11 cellular contexts compared by ENCODE assay signal in the genomic region with DNA sequence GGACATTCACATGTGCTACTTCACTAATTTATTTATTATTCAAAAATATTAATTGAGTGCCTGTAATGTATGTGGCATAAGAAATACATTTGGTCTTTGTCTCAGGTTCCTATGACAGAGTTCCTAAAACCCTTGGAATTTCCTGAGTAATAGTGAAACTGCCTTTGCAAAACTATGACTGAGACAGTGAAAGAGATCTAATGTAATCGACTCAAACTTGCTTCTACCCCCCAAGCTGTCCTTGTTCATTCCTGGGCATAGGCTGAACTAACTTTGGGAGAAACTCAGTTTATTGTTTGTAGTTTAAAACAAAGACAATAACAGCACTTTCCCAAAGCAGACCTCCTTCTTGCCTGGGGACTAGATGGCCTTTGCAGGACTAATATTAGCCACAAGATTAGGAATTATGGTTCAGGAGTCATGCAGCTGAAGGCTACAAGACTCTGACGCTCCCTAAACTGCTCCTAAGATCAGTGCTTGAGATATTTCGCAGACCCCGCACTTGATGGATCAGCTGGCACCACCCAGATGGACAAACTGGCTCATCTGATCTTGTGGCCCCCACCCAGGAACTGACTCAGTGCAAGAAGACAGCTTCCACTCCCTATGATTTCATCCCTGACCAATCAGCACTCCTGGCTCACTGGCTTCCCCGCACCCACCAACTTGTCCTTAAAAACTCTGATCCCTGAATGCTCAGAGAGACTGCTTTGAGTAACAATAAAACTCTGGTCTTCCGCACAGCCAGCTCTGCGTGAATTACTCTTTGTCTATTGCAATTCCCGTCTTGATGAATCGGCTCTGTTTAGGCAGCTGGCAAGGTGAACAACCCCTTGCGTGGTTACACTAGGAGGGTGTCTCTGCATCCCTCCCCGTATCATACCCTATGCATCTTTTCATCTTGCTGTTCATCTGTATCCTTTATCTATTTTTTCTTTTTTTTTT. TPM values are rescaled to one million over a fixed set of nuclear protein-coding genes. Genes with fewer than 3 reads are reported as not detected.
DNase-seq lines count a peak whose midpoint lies in the region; ATAC-seq, FAIRE-seq and TF ChIP-seq lines count a peak whose summit lies in the region.
"Had no signal": no experiment of that assay in that cellular context is flagged by ENCODE, and none has a peak within 500 bp of the region (broad histone marks: within the 10 kb centered on the region; RNA-seq: fewer than 3 reads in every experiment).

No MANE protein-coding gene starts in this region.

- CTCF ChIA-PET in AG04449 (lab: Yijun Ruan, JAX): interaction anchor here (1.2 to 2.3 kb wide), 2 partner anchors 9 to 51 kb away, joined by 3 to 7 read pairs; no protein-coding TSS in a partner anchor
- CTCF ChIA-PET in RWPE1 (lab: Yijun Ruan, JAX): interaction anchor here (0.6 kb wide), 1 partner anchor 74 kb away, joined by 4 read pairs; no protein-coding TSS in a partner anchor

- H3K4me3 ChIP-seq in AG04449 (ENCODE audit: low read depth, low read length) (peak overlapping the region; percentile 13), esophagus muscularis mucosa (peak overlapping the region in 1 of 4 donors; percentile 7), mesenchymal stem cell (ENCODE audit: insufficient read depth in 1 of 2, low read depth in 1 of 2, low read length in 2 of 2) (peak overlapping the region in 1 of 2 experiments; percentile 54), kidney (ENCODE audit: low read length in 2 of 2) (no peak overlapping the region)

- 63% methylated on average over 11 of the region's 11 CpGs for WGBS in esophagus muscularis mucosa
- WGBS in mesenchymal stem cell: 55% methylated on average over 10 of the region's 11 CpGs

- no peak overlapping the region for H2BK120ac ChIP-seq in mesenchymal stem cell (ENCODE audit: low read depth, low read length)

- no peak overlapping the region for H3K14ac ChIP-seq in mesenchymal stem cell (ENCODE audit: low read length in 2 of 2)

- DNase-seq in AG04449 (ENCODE audit: low read depth, low spot score) (no peak), RWPE1 (ENCODE audit: low spot score) (no peak), esophagus muscularis mucosa (ENCODE audit: extremely low spot score) (no peak), mesenchymal stem cell (peak; percentile 40), NCI-H82 (lab: John Stamatoyannopoulos, UW) (no peak), NCI-H82 treated with DMSO at 0.1 percent for 48 hours (lab: John Stamatoyannopoulos, UW; ENCODE audit: unreplicated experiment) (no peak), kidney (no peak)
- DNase-seq: NCI-H69; stimulated activated CD4-positive, alpha-beta T cell treated with anti-CD3 and anti-CD28 coated beads, Interleukin-4, amount 100 ng/mL, for 4 hours had no signal

- no peak overlapping the region for H2BK12ac ChIP-seq in mesenchymal stem cell (ENCODE audit: low read length in 2 of 2)

- H3K9ac ChIP-seq in mesenchymal stem cell (ENCODE audit: low read length) (peak overlapping the region; percentile 92), kidney (ENCODE audit: low read length in 2 of 2) (no peak overlapping the region)
- H3K9ac ChIP-seq: KMS-11 had no signal

- H3K9me3 ChIP-seq in esophagus muscularis mucosa (no peaks in the 10 kb centered on the region), mesenchymal stem cell (ENCODE audit: control insufficient read depth, low read length) (no peaks in the 10 kb centered on the region), kidney (ENCODE audit: control insufficient read depth in 1 of 2, low read length in 2 of 2) (no peaks in the 10 kb centered on the region)

- no peak overlapping the region for H4K91ac ChIP-seq in mesenchymal stem cell (ENCODE audit: low read length)

- TF ChIP-seq CTCF in AG04449 (IDR thresholded peaks at IDR 0.05; ENCODE audit: insufficient read depth, low read length, missing control alignments): no peak
- no peak for TF ChIP-seq CTCF in RWPE1 (conservative IDR thresholded peaks at IDR 0.05; ENCODE audit: low read depth)
- TF ChIP-seq CTCF in esophagus muscularis mucosa (IDR thresholded peaks at IDR 0.05): no peak
- no peak for TF ChIP-seq CTCF in kidney (IDR thresholded peaks at IDR 0.05; ENCODE audit: borderline replicate concordance, extremely low read depth, insufficient read depth)

- FAIRE-seq in kidney (lab: Jason Lieb, UNC): no peak

- H3K4me1 ChIP-seq in esophagus muscularis mucosa: peaks cover 0 to 3% (median 0%) of the 10 kb centered on the region in 4 donors
- H3K4me1 ChIP-seq in mesenchymal stem cell (ENCODE audit: control insufficient read depth, insufficient read depth, low read depth, low read length): no peaks in the 10 kb centered on the region
- no peaks in the 10 kb centered on the region for H3K4me1 ChIP-seq in kidney (ENCODE audit: control insufficient read depth in 1 of 2, insufficient read depth in 1 of 2, low read depth in 1 of 2, low read length in 2 of 2)

- POLR2A ChIA-PET in AG04449 (lab: Yijun Ruan, JAX) (interaction anchor here (0.7 to 1.6 kb wide), 2 partner anchors 22 to 27 kb away, joined by 5 to 7 read pairs; a partner anchor contains a TSS), RWPE1 (lab: Yijun Ruan, JAX; ENCODE audit: low non-redundant PET) (interaction anchor here (0.6 to 0.7 kb wide), 2 partner anchors 12 to 27 kb away, joined by 3 read pairs; a partner anchor contains a TSS)

- no peaks in the 10 kb centered on the region for H3K79me1 ChIP-seq in mesenchymal stem cell (replicated peaks; ENCODE audit: low read length, poor library complexity, severe bottlenecking)

- H4K8ac ChIP-seq in mesenchymal stem cell (ENCODE audit: low read length): peak overlapping the region; percentile 38

- no peak overlapping the region for H3K4ac ChIP-seq in mesenchymal stem cell (ENCODE audit: low read depth in 1 of 2, low read length in 2 of 2)

- no peak for TF ChIP-seq EP300 in esophagus muscularis mucosa (IDR thresholded peaks at IDR 0.05)

- H2AFZ ChIP-seq in mesenchymal stem cell (ENCODE audit: low read depth, low read length): peak overlapping the region; percentile 57

- no peak for ATAC-seq in HG02763 (IDR thresholded peaks at IDR 0.05; ENCODE audit: unreplicated experiment)

- H2BK5ac ChIP-seq in mesenchymal stem cell (ENCODE audit: low read depth, low read length, poor library complexity, severe bottlenecking): no peak overlapping the region

- intact Hi-C loops in esophagus muscularis mucosa (cut with DNase I): no loop called here
- intact Hi-C loops in kidney (cut with DNase I): no loop called here

- no peak overlapping the region for H2BK15ac ChIP-seq in mesenchymal stem cell (ENCODE audit: low read depth, poor library complexity, severe bottlenecking)

- H3K4me2 ChIP-seq in mesenchymal stem cell (ENCODE audit: low read length, poor library complexity, severe bottlenecking): no peak overlapping the region
- H3K4me2 ChIP-seq: KMS-11 had no signal

- no peak overlapping the region for H3K23ac ChIP-seq in mesenchymal stem cell (ENCODE audit: low read length in 2 of 2)

- H3K18ac ChIP-seq in mesenchymal stem cell (ENCODE audit: low read depth in 1 of 2, low read length in 2 of 2): peak overlapping the region in 1 of 2 experiments; percentile 59

- H3K27me3 ChIP-seq in esophagus muscularis mucosa (no peaks in the 10 kb centered on the region), mesenchymal stem cell (ENCODE audit: control insufficient read depth in 1 of 2, insufficient read depth in 1 of 2, low read length in 2 of 2) (no peaks in the 10 kb centered on the region)

- no peak overlapping the region for H2AK5ac ChIP-seq in mesenchymal stem cell (ENCODE audit: low read length, severe bottlenecking)

- no peak for TF ChIP-seq POLR2A in esophagus muscularis mucosa (IDR thresholded peaks at IDR 0.05; ENCODE audit: low read depth)

- H3K36me3 ChIP-seq in esophagus muscularis mucosa (no peaks in the 10 kb centered on the region), mesenchymal stem cell (ENCODE audit: control insufficient read depth in 1 of 2, insufficient read depth in 2 of 2, low read depth in 1 of 2, low read length in 2 of 2) (no peaks in the 10 kb centered on the region), kidney (ENCODE audit: control insufficient read depth in 1 of 2, insufficient read depth in 2 of 2, low read length in 2 of 2) (no peaks in the 10 kb centered on the region)

- H3K27ac ChIP-seq in RWPE1 (peak overlapping the region; percentile 82), esophagus muscularis mucosa (replicated peaks in 1 of 4) (peak overlapping the region; percentile 31 to 52 (median 38)), mesenchymal stem cell (ENCODE audit: low read length, poor library complexity, severe bottlenecking) (no peak overlapping the region), kidney (ENCODE audit: low read depth in 2 of 2, low read length in 2 of 2) (no peak overlapping the region)
- H3K27ac ChIP-seq: KMS-11 had no signal

RNA-seq across cellular contexts. Expression of a gene that starts 27.0 kb away (rescaled TPM):
- total RNA-seq in esophagus muscularis mucosa (10 to 100 TPM in 3 of 4 donors, 1 to 10 TPM in 1; 9.6 to 16.7 (median 11.7) TPM), kidney (15.8 TPM)
- 42.8 TPM for polyA plus RNA-seq in mesenchymal stem cell (2013, experiment 1 of 2)
- 42.3 TPM for polyA plus RNA-seq in mesenchymal stem cell (2013, experiment 2 of 2)
- polyA plus RNA-seq in kidney (ENCODE audit: insufficient read depth, low read depth, low replicate concordance): 11.2 TPM

Comparison
In these comparisons a context has a peak if more than half of its experiments do, and no peak if none do; other contexts are left out.
1. H3K27ac ChIP-seq: peak in RWPE1 (single experiment) and esophagus muscularis mucosa (4 of 4); none in mesenchymal stem cell (single experiment) and kidney (0 of 2).